1 cellular context compared by ENCODE assay signal in genomic region chr6:158072083-158072721, GRCh38.
TF ChIP-seq lines count a peak whose summit lies in the region.

No MANE protein-coding gene starts in this region.

TF ChIP-seq in HepG2, 621 proteins besides CTCF, POLR2A, EP300 and RAD21 (continued from another document and continues in another):
- TF ChIP-seq ZNF138 (CRISPR knock-in tag; IDR thresholded peaks at IDR 0.05; ENCODE audit: low read depth) = no peak
- no peak for TF ChIP-seq ZFAT (CRISPR knock-in tag; conservative IDR thresholded peaks at IDR 0.05)
- TF ChIP-seq, protein P1, sequence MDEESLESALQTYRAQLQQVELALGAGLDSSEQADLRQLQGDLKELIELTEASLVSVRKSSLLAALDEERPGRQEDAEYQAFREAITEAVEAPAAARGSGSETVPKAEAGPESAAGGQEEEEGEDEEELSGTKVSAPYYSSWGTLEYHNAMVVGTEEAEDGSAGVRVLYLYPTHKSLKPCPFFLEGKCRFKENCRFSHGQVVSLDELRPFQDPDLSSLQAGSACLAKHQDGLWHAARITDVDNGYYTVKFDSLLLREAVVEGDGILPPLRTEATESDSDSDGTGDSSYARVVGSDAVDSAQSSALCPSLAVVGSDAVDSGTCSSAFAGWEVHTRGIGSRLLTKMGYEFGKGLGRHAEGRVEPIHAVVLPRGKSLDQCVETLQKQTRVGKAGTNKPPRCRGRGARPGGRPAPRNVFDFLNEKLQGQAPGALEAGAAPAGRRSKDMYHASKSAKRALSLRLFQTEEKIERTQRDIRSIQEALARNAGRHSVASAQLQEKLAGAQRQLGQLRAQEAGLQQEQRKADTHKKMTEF (CRISPR knock-in tag; IDR thresholded peaks at IDR 0.05) = no peak
- no peak for TF ChIP-seq SMAD1 (CRISPR knock-in tag; IDR thresholded peaks at IDR 0.05; ENCODE audit: borderline replicate concordance, low read depth)
- TF ChIP-seq ZNF747 (CRISPR knock-in tag; IDR thresholded peaks at IDR 0.05; ENCODE audit: borderline replicate concordance) = no peak
- TF ChIP-seq SRY (CRISPR knock-in tag; IDR thresholded peaks at IDR 0.05) = no peak
- TF ChIP-seq ARNT2 (CRISPR knock-in tag; IDR thresholded peaks at IDR 0.05; ENCODE audit: low read depth) = no peak
- TF ChIP-seq POLR2G (IDR thresholded peaks at IDR 0.05; ENCODE audit: low read depth, low read length) = no peak
- no peak for TF ChIP-seq SMAD9 (CRISPR knock-in tag; IDR thresholded peaks at IDR 0.05)
- no peak for TF ChIP-seq ZSCAN20 (CRISPR knock-in tag; IDR thresholded peaks at IDR 0.05; ENCODE audit: borderline replicate concordance)
- TF ChIP-seq ATF7-NPFF (CRISPR knock-in tag; IDR thresholded peaks at IDR 0.05; ENCODE audit: low read depth) = no peak
- no peak for TF ChIP-seq ZFP36L1 (CRISPR knock-in tag; IDR thresholded peaks at IDR 0.05)
- no peak for TF ChIP-seq HNF4G (IDR thresholded peaks at IDR 0.05; ENCODE audit: borderline replicate concordance, low read depth, low read length)
- no peak for TF ChIP-seq HNF4G (CRISPR knock-in tag; IDR thresholded peaks at IDR 0.05; ENCODE audit: borderline replicate concordance, low read depth)
- TF ChIP-seq BORCS8-MEF2B (CRISPR knock-in tag; IDR thresholded peaks at IDR 0.05) = peak; percentile 85; the same call in 1 of the 2 replicates
- no peak for TF ChIP-seq TOE1 (CRISPR knock-in tag; IDR thresholded peaks at IDR 0.05)
- no peak for TF ChIP-seq MAFF (IDR thresholded peaks at IDR 0.05; ENCODE audit: low read depth, low read length)
- TF ChIP-seq MXD4 (CRISPR knock-in tag; IDR thresholded peaks at IDR 0.05) = no peak
- no peak for TF ChIP-seq ZNF20 (CRISPR knock-in tag; IDR thresholded peaks at IDR 0.05)
- no peak for TF ChIP-seq MTA1 (CRISPR knock-in tag; IDR thresholded peaks at IDR 0.05; ENCODE audit: borderline replicate concordance)
- 0 out of 2 replicates have a peak, but pooled peaks have one; percentile 12 for TF ChIP-seq GFI1 (CRISPR knock-in tag; IDR thresholded peaks at IDR 0.05; ENCODE audit: borderline replicate concordance)
- no peak for TF ChIP-seq RFX3 (CRISPR knock-in tag; IDR thresholded peaks at IDR 0.05)
- TF ChIP-seq HNRNPL (IDR thresholded peaks at IDR 0.05; ENCODE audit: low read depth, low read length) = no peak
- no peak for TF ChIP-seq U2AF1 (optimal IDR thresholded peaks at IDR 0.05; ENCODE audit: low read depth, low read length)
- TF ChIP-seq MBNL3 (CRISPR knock-in tag; conservative IDR thresholded peaks at IDR 0.05) = no peak
- no peak for TF ChIP-seq AKNA (CRISPR knock-in tag; IDR thresholded peaks at IDR 0.05; ENCODE audit: borderline replicate concordance)
- no peak for TF ChIP-seq CC2D1A (CRISPR knock-in tag; IDR thresholded peaks at IDR 0.05)
- no peak for TF ChIP-seq ZNF800 (CRISPR knock-in tag; IDR thresholded peaks at IDR 0.05)
- TF ChIP-seq PBX3 (CRISPR knock-in tag; IDR thresholded peaks at IDR 0.05; ENCODE audit: borderline replicate concordance) = no peak
- no peak for TF ChIP-seq ZNF280B (CRISPR knock-in tag; IDR thresholded peaks at IDR 0.05; ENCODE audit: borderline replicate concordance)
- TF ChIP-seq MIXL1 (CRISPR knock-in tag; IDR thresholded peaks at IDR 0.05) = 0 out of 2 replicates have a peak, but pooled peaks have one; percentile 31
- no peak for TF ChIP-seq SPEN (CRISPR knock-in tag; IDR thresholded peaks at IDR 0.05; ENCODE audit: low read depth)
- TF ChIP-seq NRL (CRISPR knock-in tag; IDR thresholded peaks at IDR 0.05; ENCODE audit: borderline replicate concordance) = no peak
- TF ChIP-seq SIX4 (CRISPR knock-in tag; IDR thresholded peaks at IDR 0.05) = no peak
- TF ChIP-seq ZNF788 (CRISPR knock-in tag; IDR thresholded peaks at IDR 0.05; ENCODE audit: borderline replicate concordance) = no peak; the same call in 1 of the 2 replicates
- no peak for TF ChIP-seq NR3C1 (CRISPR knock-in tag; IDR thresholded peaks at IDR 0.05)
- TF ChIP-seq ZNF263 (CRISPR knock-in tag; IDR thresholded peaks at IDR 0.05) = peak; percentile 80
- TF ChIP-seq NBN (conservative IDR thresholded peaks at IDR 0.05) = no peak
- no peak for TF ChIP-seq ELF1 (CRISPR knock-in tag; IDR thresholded peaks at IDR 0.05)
- TF ChIP-seq AGO2 (optimal IDR thresholded peaks at IDR 0.05; ENCODE audit: low read depth, low read length) = no peak
- TF ChIP-seq ZNF296 (CRISPR knock-in tag; conservative IDR thresholded peaks at IDR 0.05) = no peak
- no peak for TF ChIP-seq ONECUT2 (CRISPR knock-in tag; IDR thresholded peaks at IDR 0.05)
- no peak for TF ChIP-seq ZNF674 (CRISPR knock-in tag; IDR thresholded peaks at IDR 0.05; ENCODE audit: low read depth)
- no peak for TF ChIP-seq TP53 (CRISPR knock-in tag; conservative IDR thresholded peaks at IDR 0.05)
- TF ChIP-seq, protein P2, sequence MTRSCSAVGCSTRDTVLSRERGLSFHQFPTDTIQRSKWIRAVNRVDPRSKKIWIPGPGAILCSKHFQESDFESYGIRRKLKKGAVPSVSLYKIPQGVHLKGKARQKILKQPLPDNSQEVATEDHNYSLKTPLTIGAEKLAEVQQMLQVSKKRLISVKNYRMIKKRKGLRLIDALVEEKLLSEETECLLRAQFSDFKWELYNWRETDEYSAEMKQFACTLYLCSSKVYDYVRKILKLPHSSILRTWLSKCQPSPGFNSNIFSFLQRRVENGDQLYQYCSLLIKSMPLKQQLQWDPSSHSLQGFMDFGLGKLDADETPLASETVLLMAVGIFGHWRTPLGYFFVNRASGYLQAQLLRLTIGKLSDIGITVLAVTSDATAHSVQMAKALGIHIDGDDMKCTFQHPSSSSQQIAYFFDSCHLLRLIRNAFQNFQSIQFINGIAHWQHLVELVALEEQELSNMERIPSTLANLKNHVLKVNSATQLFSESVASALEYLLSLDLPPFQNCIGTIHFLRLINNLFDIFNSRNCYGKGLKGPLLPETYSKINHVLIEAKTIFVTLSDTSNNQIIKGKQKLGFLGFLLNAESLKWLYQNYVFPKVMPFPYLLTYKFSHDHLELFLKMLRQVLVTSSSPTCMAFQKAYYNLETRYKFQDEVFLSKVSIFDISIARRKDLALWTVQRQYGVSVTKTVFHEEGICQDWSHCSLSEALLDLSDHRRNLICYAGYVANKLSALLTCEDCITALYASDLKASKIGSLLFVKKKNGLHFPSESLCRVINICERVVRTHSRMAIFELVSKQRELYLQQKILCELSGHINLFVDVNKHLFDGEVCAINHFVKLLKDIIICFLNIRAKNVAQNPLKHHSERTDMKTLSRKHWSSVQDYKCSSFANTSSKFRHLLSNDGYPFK (CRISPR knock-in tag; IDR thresholded peaks at IDR 0.05; ENCODE audit: borderline replicate concordance) = no peak
- TF ChIP-seq ZNF678 (CRISPR knock-in tag; IDR thresholded peaks at IDR 0.05) = no peak
- peak; percentile 28; the same call in 1 of the 2 replicates for TF ChIP-seq PAXIP1 (CRISPR knock-in tag; conservative IDR thresholded peaks at IDR 0.05)
- no peak for TF ChIP-seq ZNF569 (CRISPR knock-in tag; IDR thresholded peaks at IDR 0.05; ENCODE audit: borderline replicate concordance)
- TF ChIP-seq, protein P3, sequence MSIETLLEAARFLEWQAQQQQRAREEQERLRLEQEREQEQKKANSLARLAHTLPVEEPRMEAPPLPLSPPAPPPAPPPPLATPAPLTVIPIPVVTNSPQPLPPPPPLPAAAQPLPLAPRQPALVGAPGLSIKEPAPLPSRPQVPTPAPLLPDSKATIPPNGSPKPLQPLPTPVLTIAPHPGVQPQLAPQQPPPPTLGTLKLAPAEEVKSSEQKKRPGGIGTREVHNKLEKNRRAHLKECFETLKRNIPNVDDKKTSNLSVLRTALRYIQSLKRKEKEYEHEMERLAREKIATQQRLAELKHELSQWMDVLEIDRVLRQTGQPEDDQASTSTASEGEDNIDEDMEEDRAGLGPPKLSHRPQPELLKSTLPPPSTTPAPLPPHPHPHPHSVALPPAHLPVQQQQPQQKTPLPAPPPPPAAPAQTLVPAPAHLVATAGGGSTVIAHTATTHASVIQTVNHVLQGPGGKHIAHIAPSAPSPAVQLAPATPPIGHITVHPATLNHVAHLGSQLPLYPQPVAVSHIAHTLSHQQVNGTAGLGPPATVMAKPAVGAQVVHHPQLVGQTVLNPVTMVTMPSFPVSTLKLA (IDR thresholded peaks at IDR 0.05) = no peak
- TF ChIP-seq, protein P4, sequence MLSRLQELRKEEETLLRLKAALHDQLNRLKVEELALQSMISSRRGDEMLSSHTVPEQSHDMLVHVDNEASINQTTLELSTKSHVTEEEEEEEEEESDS (CRISPR knock-in tag; IDR thresholded peaks at IDR 0.05; ENCODE audit: borderline replicate concordance) = no peak
